Comparison of ENCODE assay signal across 30 cellular contexts in genomic region chr3:157888040-157888439, GRCh38.
DNase-seq lines count a peak whose midpoint lies in the region; TF ChIP-seq lines count a peak whose summit lies in the region.
"Had no signal": no experiment of that assay in that cellular context is flagged by ENCODE, and none has a peak within 500 bp of the region (broad histone marks: within the 10 kb centered on the region; RNA-seq: fewer than 3 reads in every experiment).

No MANE protein-coding gene starts in this region.

- H3K4me3 ChIP-seq in Karpas-422 (ENCODE audit: low read length) = no peak overlapping the region
- no peak overlapping the region for H3K4me3 ChIP-seq in osteoblast (ENCODE audit: insufficient read depth, low read length)
- H3K4me3 ChIP-seq: K562, left lung, MG63, pancreas, skin epidermis, upper lobe of left lung had no signal

- no peaks in the 10 kb centered on the region for H3K9me3 ChIP-seq in Karpas-422 (ENCODE audit: low read length)
- H3K9me3 ChIP-seq in osteoblast (ENCODE audit: low read depth, low read length) = no peaks in the 10 kb centered on the region
- H3K9me3 ChIP-seq: left lung, MG63, pancreas, upper lobe of left lung had no signal

- no peak overlapping the region for H3K9ac ChIP-seq in Karpas-422 (ENCODE audit: low read length)

- H3K4me1 ChIP-seq in Karpas-422 (ENCODE audit: low read length) (no peaks in the 10 kb centered on the region), osteoblast (ENCODE audit: insufficient read depth, low read length) (no peaks in the 10 kb centered on the region)
- H3K4me1 ChIP-seq: left lung, pancreas, upper lobe of left lung had no signal

- H3K79me2 ChIP-seq in Karpas-422 (ENCODE audit: low read length) (no peaks in the 10 kb centered on the region), osteoblast (ENCODE audit: insufficient read depth, low read length) (no peaks in the 10 kb centered on the region)

- no peaks in the 10 kb centered on the region for H3K36me3 ChIP-seq in Karpas-422 (ENCODE audit: insufficient read depth, low read length)
- no peaks in the 10 kb centered on the region for H3K36me3 ChIP-seq in osteoblast (ENCODE audit: insufficient read depth, low read length)
- H3K36me3 ChIP-seq: left lung, MG63, pancreas, upper lobe of left lung had no signal

- H4K20me1 ChIP-seq in Karpas-422 (ENCODE audit: insufficient read depth, low read depth, low read length) (no peaks in the 10 kb centered on the region), osteoblast (ENCODE audit: insufficient read depth, low read length) (no peaks in the 10 kb centered on the region)

- H2AFZ ChIP-seq in Karpas-422 (ENCODE audit: low read length) (no peak overlapping the region), osteoblast (ENCODE audit: low read length) (no peak overlapping the region)

- no peak overlapping the region for H3K27ac ChIP-seq in Karpas-422 (ENCODE audit: low read length)
- no peak overlapping the region for H3K27ac ChIP-seq in osteoblast (ENCODE audit: low read depth, low read length)
- H3K27ac ChIP-seq: 22Rv1, left lung, pancreas, skin epidermis, upper lobe of left lung had no signal

- TF ChIP-seq CTCF in osteoblast (IDR thresholded peaks at IDR 0.05; ENCODE audit: extremely low read depth, low read depth, low read length) = peak; percentile 16

- no peaks in the 10 kb centered on the region for H3K9me2 ChIP-seq in Karpas-422 (replicated peaks; ENCODE audit: insufficient read depth, low read length)

- H3K27me3 ChIP-seq in Karpas-422 (ENCODE audit: low read length) (no peaks in the 10 kb centered on the region), osteoblast (ENCODE audit: insufficient read depth, low read length) (no peaks in the 10 kb centered on the region)
- H3K27me3 ChIP-seq: left lung, MG63, pancreas, upper lobe of left lung had no signal

- in situ Hi-C loops in SK-MEL-5 (cut with HindIII; ENCODE audit: low pct_unique_long_range_greater_than_20kb, low sequenced_read_pairs) = no loop called here

- DNase-seq in DMS 273 (lab: John Stamatoyannopoulos, UW; ENCODE audit: unreplicated experiment) (peak; percentile 25), DMS 273 treated with DMSO at 0.1 percent for 48 hours (lab: John Stamatoyannopoulos, UW) (no peak), Karpas-422 (peak; percentile 47), SK-MEL-5 (ENCODE audit: low read depth, low spot score) (peak; percentile 49), osteoblast (ENCODE audit: insufficient read length, low spot score, missing footprints) (no peak), AG20443 (ENCODE audit: low spot score) (no peak), hepatic stellate cell (ENCODE audit: low spot score) (no peak), mesenteric fat pad (ENCODE audit: low spot score) (no peak)
- DNase-seq: activated CD4-positive, alpha-beta T cell treated with anti-CD3 and anti-CD28 coated beads for 36 hours; activated naive CD4-positive, alpha-beta T cell treated with anti-CD3 and anti-CD28 coated beads, Interleukin-2, amount 50 U/mL, for 16 hours; activated T-cell treated with anti-CD3 and anti-CD28 coated beads for 4 hours; Calu3; cerebellar nuclear complex; dermis blood vessel endothelial cell; EL; left lung; MG63; NCI-H1417 treated with DMSO at 0.1 percent for 48 hours; NCI-H2081; NCI-H2227 treated with DMSO at 0.1 percent for 48 hours; NCI-H526; pancreas; retina; SHP77; stimulated activated naive B cell treated with anti-CD40 and anti-IgM and Interleukin-4, amounts not matched to agents 10 μg/mL and 1 μg/mL and 100 μg/mL, for 72 hours; substantia nigra; upper lobe of left lung had no signal

- H3K4me2 ChIP-seq in Karpas-422 (ENCODE audit: low read depth, low read length, poor library complexity, severe bottlenecking) (no peak overlapping the region), osteoblast (ENCODE audit: insufficient read depth, low read length) (no peak overlapping the region)

Comparison
In these comparisons a context has a peak if more than half of its experiments do, and no peak if none do; other contexts are left out.
1. DNase-seq: peak in DMS 273 (single experiment), Karpas-422 (single experiment) and SK-MEL-5 (single experiment); none in DMS 273 treated with DMSO at 0.1 percent for 48 hours (single experiment), osteoblast (single experiment), AG20443 (single experiment), hepatic stellate cell (single experiment) and mesenteric fat pad (single experiment).